In genomic region chr16:77277571-77277970, GRCh38 we compare ENCODE assay signal across 15 cellular contexts.
"Had no signal": no experiment of that assay in that cellular context is flagged by ENCODE, and none has a peak within 500 bp of the region (broad histone marks: within the 10 kb centered on the region; RNA-seq: fewer than 3 reads in every experiment).

No MANE protein-coding gene starts in this region.

- DNase-seq: colonic mucosa; dermis blood vessel endothelial cell; foreskin melanocyte; head of caudate nucleus; kidney; left cardiac atrium; left ventricle myocardium inferior; lower lobe of right lung; naive thymus-derived CD4-positive, alpha-beta T cell; ovary; sigmoid colon; small intestine; stimulated activated CD4-positive, alpha-beta T cell treated with anti-CD3 and anti-CD28 coated beads, Interleukin-12 subunit alpha, Interleukin-12 subunit beta, amount 100 ng/mL, for 4 hours; stimulated activated naive CD4-positive, alpha-beta T cell treated with Interleukin-2 at 50 U/mL for 16 hours; uterus had no signal
